27 cellular contexts compared by ENCODE assay signal in the genomic region with DNA sequence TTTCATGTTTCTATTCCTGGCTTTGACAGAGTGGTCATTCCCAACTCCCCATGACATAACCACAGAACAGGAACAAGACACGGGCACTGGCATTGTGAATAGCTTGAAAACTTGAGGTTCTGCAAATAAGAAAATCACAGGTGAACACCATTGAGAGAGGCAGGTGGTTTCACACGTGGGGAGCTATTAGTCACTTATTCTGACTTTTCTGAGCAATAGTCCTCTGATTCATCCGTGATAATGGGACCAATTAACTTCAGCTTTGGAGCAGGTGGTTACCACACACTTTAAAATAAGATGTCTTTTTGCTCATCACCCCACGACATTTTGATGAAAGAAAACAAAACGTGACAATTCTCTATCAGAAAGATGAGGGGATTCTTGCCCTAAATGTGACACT.
DNase-seq lines count a peak whose midpoint lies in the region; ATAC-seq and TF ChIP-seq lines count a peak whose summit lies in the region.
"Had no signal": no experiment of that assay in that cellular context is flagged by ENCODE, and none has a peak within 500 bp of the region (broad histone marks: within the 10 kb centered on the region; RNA-seq: fewer than 3 reads in every experiment).

No MANE protein-coding gene starts in this region.

- CTCF ChIA-PET in activated CD8-positive, alpha-beta T cell treated with anti-CD3 and anti-CD28 coated beads for 36 hours (lab: Charles Lee), result no interaction called here
- CTCF ChIA-PET in activated CD8-positive, alpha-beta T cell treated with anti-CD3 and anti-CD28 coated beads, Interleukin-2, amount 10 ng/mL, durations not matched to agents 7 days and 5 days (lab: Charles Lee), result no interaction called here

- peaks cover 13% of the 10 kb centered on the region for H3K27me3 Mint-ChIP-seq in activated CD8-positive, alpha-beta T cell treated with anti-CD3 and anti-CD28 coated beads for 36 hours
- peaks cover 9% of the 10 kb centered on the region for H3K27me3 Mint-ChIP-seq in activated CD8-positive, alpha-beta T cell treated with anti-CD3 and anti-CD28 coated beads, Interleukin-2, amount 10 ng/mL, durations not matched to agents 7 days and 5 days (ENCODE audit: low read depth)
- peaks cover 24% of the 10 kb centered on the region for H3K27me3 Mint-ChIP-seq in mesothelial cell of epicardium (ENCODE audit: low read depth)

- intact Hi-C loops in activated CD8-positive, alpha-beta T cell treated with anti-CD3 and anti-CD28 coated beads for 36 hours (cut with micrococcal nuclease), result no loop called here
- intact Hi-C loops in sciatic nerve (cut with DNase I), result no loop called here

- DNase-seq in activated CD8-positive, alpha-beta T cell treated with anti-CD3 and anti-CD28 coated beads for 36 hours, result peak; percentile 63
- no peak for DNase-seq in activated CD8-positive, alpha-beta T cell treated with anti-CD3 and anti-CD28 coated beads, Interleukin-2, amount 10 ng/mL, durations not matched to agents 7 days and 5 days
- DNase-seq in NCI-H146 treated with DMSO at 0.1 percent for 48 hours (lab: John Stamatoyannopoulos, UW; ENCODE audit: unreplicated experiment) (peak; percentile 12), NCI-H774 (lab: John Stamatoyannopoulos, UW) (peak; percentile 10), foreskin keratinocyte (peak in 1 of 2 donors; percentile 19), mesothelial cell of epicardium (ENCODE audit: low spot score in 2 of 2, unreplicated experiment in 2 of 2) (no peak), iPS-NIHi7 (ENCODE audit: extremely low spot score) (no peak), sciatic nerve (ENCODE audit: low spot score) (no peak)
- DNase-seq: activated CD4-positive, alpha-beta T cell treated with anti-CD3 and anti-CD28 coated beads, Interleukin-2, amount 50 U/mL, for 1 hour; activated CD8-positive, alpha-beta memory T cell treated with anti-CD3 and anti-CD28 coated beads, Interleukin-2, amount 10 ng/mL, durations not matched to agents 7 days and 5 days; aorta; colonic mucosa; effector CD8-positive, alpha-beta T cell; GF-D8; HCEC 1CT; KG1; MM.1S; NCI-H1105 treated with DMSO at 0.1 percent for 48 hours; NCI-H524; nephron progenitor cell; stimulated activated naive CD4-positive, alpha-beta T cell treated with Interleukin-2 at 50 U/mL for 16 hours had no signal

- H3K4me3 Mint-ChIP-seq in activated CD8-positive, alpha-beta T cell treated with anti-CD3 and anti-CD28 coated beads for 36 hours, result no peak overlapping the region
- H3K4me3 Mint-ChIP-seq in activated CD8-positive, alpha-beta T cell treated with anti-CD3 and anti-CD28 coated beads, Interleukin-2, amount 10 ng/mL, durations not matched to agents 7 days and 5 days, result no peak overlapping the region
- no peak overlapping the region for H3K4me3 Mint-ChIP-seq in mesothelial cell of epicardium
- H3K4me3 Mint-ChIP-seq: activated CD8-positive, alpha-beta memory T cell treated with anti-CD3 and anti-CD28 coated beads, Interleukin-2, amount 10 ng/mL, durations not matched to agents 7 days and 5 days; activated naive CD8-positive, alpha-beta T cell; activated T-helper 1 cell treated with anti-CD3 and anti-CD28 coated beads, Interleukin-12 subunit alpha, Interleukin-12 subunit beta, Interleukin-2, Interleukin-4 antibody, amounts not matched to agents 30 ng/mL and 10 ng/mL and 1 ng/mL, durations not matched to agents 14 hours and 24 hours and 36 hours; nephron progenitor cell had no signal

- peak; percentile 89 for ATAC-seq in activated CD8-positive, alpha-beta T cell treated with anti-CD3 and anti-CD28 coated beads for 36 hours
- ATAC-seq in activated CD8-positive, alpha-beta T cell treated with anti-CD3 and anti-CD28 coated beads, Interleukin-2, amount 10 ng/mL, durations not matched to agents 7 days and 5 days, result no peak
- ATAC-seq in foreskin keratinocyte (peak; percentile 57), sciatic nerve (no peak)
- ATAC-seq: activated CD8-positive, alpha-beta memory T cell treated with anti-CD3 and anti-CD28 coated beads, Interleukin-2, amount 10 ng/mL, durations not matched to agents 7 days and 5 days had no signal

- H3K4me1 ChIP-seq in foreskin keratinocyte, result no peaks in the 10 kb centered on the region
- H3K4me1 ChIP-seq: colonic mucosa had no signal

- no peaks in the 10 kb centered on the region for H3K9me3 Mint-ChIP-seq in activated CD8-positive, alpha-beta T cell treated with anti-CD3 and anti-CD28 coated beads for 36 hours
- no peaks in the 10 kb centered on the region for H3K9me3 Mint-ChIP-seq in activated CD8-positive, alpha-beta T cell treated with anti-CD3 and anti-CD28 coated beads, Interleukin-2, amount 10 ng/mL, durations not matched to agents 7 days and 5 days (ENCODE audit: insufficient read depth)
- H3K9me3 Mint-ChIP-seq in mesothelial cell of epicardium, result no peaks in the 10 kb centered on the region
- H3K9me3 Mint-ChIP-seq: activated T-helper 1 cell treated with anti-CD3 and anti-CD28 coated beads, Interleukin-12 subunit alpha, Interleukin-12 subunit beta, Interleukin-2, Interleukin-4 antibody, amounts not matched to agents 30 ng/mL and 10 ng/mL and 1 ng/mL, durations not matched to agents 14 hours and 24 hours and 36 hours; nephron progenitor cell had no signal

- POLR2A ChIA-PET in activated CD8-positive, alpha-beta T cell treated with anti-CD3 and anti-CD28 coated beads for 36 hours (lab: Charles Lee), result interaction anchor here (1.1 kb wide), 1 partner anchor 12 kb away, joined by 3 read pairs; no protein-coding TSS in a partner anchor
- POLR2A ChIA-PET in activated CD8-positive, alpha-beta T cell treated with anti-CD3 and anti-CD28 coated beads, Interleukin-2, amount 10 ng/mL, durations not matched to agents 7 days and 5 days (lab: Charles Lee), result no interaction called here

- H3K27ac Mint-ChIP-seq in activated CD8-positive, alpha-beta T cell treated with anti-CD3 and anti-CD28 coated beads for 36 hours, result no peak overlapping the region
- H3K27ac Mint-ChIP-seq in activated CD8-positive, alpha-beta T cell treated with anti-CD3 and anti-CD28 coated beads, Interleukin-2, amount 10 ng/mL, durations not matched to agents 7 days and 5 days, result no peak overlapping the region
- no peak overlapping the region for H3K27ac Mint-ChIP-seq in mesothelial cell of epicardium
- H3K27ac Mint-ChIP-seq: activated CD8-positive, alpha-beta memory T cell treated with anti-CD3 and anti-CD28 coated beads, Interleukin-2, amount 10 ng/mL, durations not matched to agents 7 days and 5 days; activated naive CD8-positive, alpha-beta T cell; activated T-helper 1 cell treated with anti-CD3 and anti-CD28 coated beads, Interleukin-12 subunit alpha, Interleukin-12 subunit beta, Interleukin-2, Interleukin-4 antibody, amounts not matched to agents 30 ng/mL and 10 ng/mL and 1 ng/mL, durations not matched to agents 14 hours and 24 hours and 36 hours; nephron progenitor cell had no signal

- no peak for TF ChIP-seq CTCF in activated CD8-positive, alpha-beta T cell treated with anti-CD3 and anti-CD28 coated beads for 36 hours (IDR thresholded peaks at IDR 0.05)
- TF ChIP-seq CTCF in foreskin keratinocyte (conservative IDR thresholded peaks at IDR 0.05), result no peak
- no peak for TF ChIP-seq CTCF in mesothelial cell of epicardium (IDR thresholded peaks at IDR 0.05; ENCODE audit: unreplicated experiment)

- H3K36me3 Mint-ChIP-seq in activated CD8-positive, alpha-beta T cell treated with anti-CD3 and anti-CD28 coated beads for 36 hours (ENCODE audit: low read depth), result no peaks in the 10 kb centered on the region
- H3K36me3 Mint-ChIP-seq in activated CD8-positive, alpha-beta T cell treated with anti-CD3 and anti-CD28 coated beads, Interleukin-2, amount 10 ng/mL, durations not matched to agents 7 days and 5 days (ENCODE audit: low read depth), result no peaks in the 10 kb centered on the region
- H3K36me3 Mint-ChIP-seq in mesothelial cell of epicardium, result no peaks in the 10 kb centered on the region
- H3K36me3 Mint-ChIP-seq: activated CD8-positive, alpha-beta memory T cell treated with anti-CD3 and anti-CD28 coated beads, Interleukin-2, amount 10 ng/mL, durations not matched to agents 7 days and 5 days; activated naive CD8-positive, alpha-beta T cell had no signal

- H3K27ac ChIP-seq in foreskin keratinocyte, result no peak overlapping the region
- H3K27ac ChIP-seq: BLaER1 treated with 17β-estradiol and CSF1 and Interleukin-3, amounts not matched to agents 10 nM and 100 nM; cardiac muscle cell; colonic mucosa; epithelial cell of prostate; thoracic aorta had no signal

- peaks cover 5% of the 10 kb centered on the region for H3K27me3 ChIP-seq in foreskin keratinocyte
- H3K27me3 ChIP-seq: BLaER1 treated with 17β-estradiol and CSF1 and Interleukin-3, amounts not matched to agents 10 nM and 100 nM; cardiac muscle cell; colonic mucosa had no signal

- H3K4me1 Mint-ChIP-seq in activated CD8-positive, alpha-beta T cell treated with anti-CD3 and anti-CD28 coated beads for 36 hours (ENCODE audit: low read depth), result peaks cover 15% of the 10 kb centered on the region
- H3K4me1 Mint-ChIP-seq in activated CD8-positive, alpha-beta T cell treated with anti-CD3 and anti-CD28 coated beads, Interleukin-2, amount 10 ng/mL, durations not matched to agents 7 days and 5 days (ENCODE audit: low read depth), result peaks cover 2% of the 10 kb centered on the region
- H3K4me1 Mint-ChIP-seq in mesothelial cell of epicardium, result no peaks in the 10 kb centered on the region
- H3K4me1 Mint-ChIP-seq: activated CD8-positive, alpha-beta memory T cell treated with anti-CD3 and anti-CD28 coated beads, Interleukin-2, amount 10 ng/mL, durations not matched to agents 7 days and 5 days; nephron progenitor cell had no signal

Comparison
In these comparisons a context has a peak if more than half of its experiments do, and no peak if none do; other contexts are left out.
1. ATAC-seq: peak in activated CD8-positive, alpha-beta T cell treated with anti-CD3 and anti-CD28 coated beads for 36 hours (single experiment) and foreskin keratinocyte (single experiment); none in activated CD8-positive, alpha-beta T cell treated with anti-CD3 and anti-CD28 coated beads, Interleukin-2, amount 10 ng/mL, durations not matched to agents 7 days and 5 days (single experiment) and sciatic nerve (single experiment).
2. DNase-seq: peak in activated CD8-positive, alpha-beta T cell treated with anti-CD3 and anti-CD28 coated beads for 36 hours (single experiment), NCI-H146 treated with DMSO at 0.1 percent for 48 hours (single experiment) and NCI-H774 (single experiment); none in activated CD8-positive, alpha-beta T cell treated with anti-CD3 and anti-CD28 coated beads, Interleukin-2, amount 10 ng/mL, durations not matched to agents 7 days and 5 days (single experiment), mesothelial cell of epicardium (0 of 2), iPS-NIHi7 (single experiment) and sciatic nerve (single experiment).